ENCODE assay signal across 18 cellular contexts in genomic region chr11:1943576-1943975, GRCh38. TPM values are rescaled to one million over a fixed set of nuclear protein-coding genes. Genes with fewer than 3 reads are reported as not detected.
DNase-seq lines count a peak whose midpoint lies in the region; ATAC-seq, FAIRE-seq and TF ChIP-seq lines count a peak whose summit lies in the region.
"Had no signal": no experiment of that assay in that cellular context is flagged by ENCODE, and none has a peak within 500 bp of the region (broad histone marks: within the 10 kb centered on the region; RNA-seq: fewer than 3 reads in every experiment).

No MANE protein-coding gene starts in this region.

- H3K4me3 ChIP-seq in adipocyte (ENCODE audit: low read length) = peak overlapping the region; percentile 15
- H3K4me3 ChIP-seq in lung = no peak overlapping the region
- H3K4me3 ChIP-seq in thyroid gland (replicated peaks in 1 of 3) = no peak overlapping the region
- H3K4me3 ChIP-seq: coronary artery had no signal

- H3K4me1 ChIP-seq in adipocyte (ENCODE audit: control insufficient read depth, insufficient read depth, low read length) = peaks cover 8% of the 10 kb centered on the region
- H3K4me1 ChIP-seq in lung (ENCODE audit: control insufficient read depth in 2 of 2, insufficient read depth in 2 of 2, low read length in 2 of 2) = no peaks in the 10 kb centered on the region
- H3K4me1 ChIP-seq in thyroid gland = no peaks in the 10 kb centered on the region

- WGBS in lung, 2 donors = 54 to 73% methylated on average over 15 of the region's 15 CpGs
- 52 to 54% methylated on average over 3 to 15 of the region's 15 CpGs for WGBS in thyroid gland, 2 donors

- no peak for TF ChIP-seq POLR2A in thyroid gland (IDR thresholded peaks at IDR 0.05)

- ATAC-seq in Right ventricle myocardium inferior = no peak
- no peak for ATAC-seq in Right ventricle myocardium superior (ENCODE audit: poor library complexity)
- ATAC-seq in lung (ENCODE audit: insufficient read depth, low FRiP score) = no peak
- ATAC-seq: stimulated activated effector memory CD8-positive, alpha-beta T cell treated with anti-CD3 and anti-CD28 coated beads, Interleukin-12 subunit alpha, Interleukin-12 subunit beta, amount 100 ng/mL, for 72 hours had no signal

- no peak for FAIRE-seq in urothelium cell line (lab: Jason Lieb, UNC)

- TF ChIP-seq CTCF in lung (IDR thresholded peaks at IDR 0.05; ENCODE audit: control extremely low read depth, extremely low read depth) = no peak
- no peak for TF ChIP-seq CTCF in thyroid gland (IDR thresholded peaks at IDR 0.05)

- intact Hi-C loops in Right ventricle myocardium inferior (cut with DNase I) = no loop called here
- intact Hi-C loops in Right ventricle myocardium superior (cut with DNase I) = no loop called here
- intact Hi-C loops in thyroid gland (cut with DNase I) = no loop called here

- H3K9ac ChIP-seq in adipocyte (ENCODE audit: low read length) = no peak overlapping the region

- no peaks in the 10 kb centered on the region for H3K27me3 ChIP-seq in adipocyte (replicated peaks; ENCODE audit: control insufficient read depth, insufficient read depth, low read length)
- H3K27me3 ChIP-seq in lung (ENCODE audit: control insufficient read depth, insufficient read depth) = peaks cover 2% of the 10 kb centered on the region
- no peaks in the 10 kb centered on the region for H3K27me3 ChIP-seq in thyroid gland

- H3K36me3 ChIP-seq in adipocyte (ENCODE audit: control insufficient read depth, insufficient read depth, low read length, severe bottlenecking) (no peaks in the 10 kb centered on the region), lung (ENCODE audit: control insufficient read depth in 2 of 2, insufficient read depth in 2 of 2, low read length in 2 of 2) (no peaks in the 10 kb centered on the region), thyroid gland (no peaks in the 10 kb centered on the region)

- DNase-seq in Right ventricle myocardium inferior (ENCODE audit: missing footprints) (peak; percentile 14), Right ventricle myocardium superior (no peak), adipocyte (ENCODE audit: low read depth) (no peak), lung (ENCODE audit: low spot score) (peak; percentile 27), urothelium cell line (ENCODE audit: low spot score) (peak; percentile 35), NOMO-1 (lab: John Stamatoyannopoulos, UW; ENCODE audit: unreplicated experiment in 2 of 2) (no peak), thyroid gland (no peak), NCI-H526 (lab: John Stamatoyannopoulos, UW) (no peak)
- DNase-seq: AML-193; NCI-H2171; stimulated activated CD4-positive, alpha-beta T cell treated with anti-CD3 and anti-CD28 coated beads, Interleukin-2, amount 100 ng/mL, for 48 hours had no signal

- no peaks in the 10 kb centered on the region for H3K9me3 ChIP-seq in adipocyte (ENCODE audit: control insufficient read depth, low read length)
- H3K9me3 ChIP-seq in lung (ENCODE audit: control insufficient read depth in 2 of 2, insufficient read depth in 1 of 2, low read length in 1 of 2) = no peaks in the 10 kb centered on the region
- no peaks in the 10 kb centered on the region for H3K9me3 ChIP-seq in thyroid gland

- H3K27ac ChIP-seq in lung (ENCODE audit: low read depth in 1 of 2, low read length in 1 of 2) (no peak overlapping the region), thyroid gland (no peak overlapping the region)
- H3K27ac ChIP-seq: coronary artery, HL-60 had no signal

RNA-seq across cellular contexts. Expression of gene MRPL23, which starts 3.6 kb away (rescaled TPM):
- total RNA-seq in Right ventricle myocardium inferior = 107 TPM
- 99.3 TPM for total RNA-seq in Right ventricle myocardium superior
- total RNA-seq in lung = 10 to 100 TPM; 34.8 to 64.5 TPM
- 100 to 1,000 TPM; 149 to 250 TPM for polyA plus RNA-seq in lung
- total RNA-seq in thyroid gland = 100 to 1,000 TPM in 3 of 4 donors, 10 to 100 TPM in 1; 86.9 to 241 (median 159) TPM

RNA-seq across cellular contexts. Expression of gene TNNT3, which starts 24.1 kb away (rescaled TPM):
- total RNA-seq in Right ventricle myocardium inferior (36.3 TPM), Right ventricle myocardium superior (35.7 TPM), lung (1 to 10 TPM; 7.1 to 8.0 TPM), thyroid gland (1 to 10 TPM in 3 of 4 donors, not detected in 1; 1.7 to 4.1 (median 2.6) TPM)
- polyA plus RNA-seq in lung = 1 to 10 TPM; 1.6 to 3.0 TPM
- total RNA-seq: fibroblast of lung, H4, M059J had no signal
- polyA plus RNA-seq: fibroblast of lung had no signal

RNA-seq across cellular contexts. Expression of gene PRR33, which starts 51.9 kb away (rescaled TPM):
- 5.0 TPM for total RNA-seq in Right ventricle myocardium inferior
- 5.8 TPM for total RNA-seq in Right ventricle myocardium superior
- not detected for total RNA-seq in lung
- polyA plus RNA-seq in lung = under 1 TPM; 0.08 to 0.13 TPM
- total RNA-seq in thyroid gland = not detected
- total RNA-seq: fibroblast of lung; H4; M059J; T-helper 1 cell treated with Interleukin-12 subunit alpha and Interleukin-12 subunit beta and Interleukin-4 antibody, amounts not matched to agents 30 ng/mL and 1 ng/mL, for 36 hours had no signal
- polyA plus RNA-seq: fibroblast of lung had no signal

RNA-seq across cellular contexts. Expression of gene H19, which starts 54.1 kb away (rescaled TPM):
- total RNA-seq in Right ventricle myocardium inferior = 611 TPM
- 420 TPM for total RNA-seq in Right ventricle myocardium superior
- total RNA-seq in lung = 1,000 to 10,000 TPM in 1 of 2 donors, 10 to 100 TPM in 1; 49.1 to 1,932 TPM
- polyA plus RNA-seq in lung = 100 to 1,000 TPM in 1 of 2 donors, 10 to 100 TPM in 1; 56.6 to 305 TPM
- 10 to 100 TPM; 13.5 to 68.7 (median 19.4) TPM for total RNA-seq in thyroid gland
- total RNA-seq: T-helper 1 cell treated with Interleukin-12 subunit alpha and Interleukin-12 subunit beta and Interleukin-4 antibody, amounts not matched to agents 30 ng/mL and 1 ng/mL, for 36 hours had no signal

Comparison
In these comparisons a context has a peak if more than half of its experiments do, and no peak if none do; other contexts are left out.
1. DNase-seq: peak in Right ventricle myocardium inferior (single experiment), lung (single experiment) and urothelium cell line (single experiment); none in Right ventricle myocardium superior (single experiment), adipocyte (single experiment), NOMO-1 (0 of 2), thyroid gland (0 of 2) and NCI-H526 (0 of 2).